Comparison of ENCODE assay signal across 8 cellular contexts in genomic region chr6:108002365-108003221, GRCh38. TPM values are rescaled to one million over a fixed set of nuclear protein-coding genes. Genes with fewer than 3 reads are reported as not detected.
DNase-seq lines count a peak whose midpoint lies in the region; ATAC-seq and TF ChIP-seq lines count a peak whose summit lies in the region.

No MANE protein-coding gene starts in this region.

- H3K79me1 ChIP-seq in trophoblast cell (ENCODE audit: low read length) = no peaks in the 10 kb centered on the region

- ATAC-seq in foreskin keratinocyte = peak; percentile 98
- no peak for ATAC-seq in HG02798 (IDR thresholded peaks at IDR 0.05; ENCODE audit: poor library complexity, unreplicated experiment)

- no peak for TF ChIP-seq CTCF in foreskin keratinocyte (conservative IDR thresholded peaks at IDR 0.05)

- no peak overlapping the region for H3K14ac ChIP-seq in trophoblast cell (ENCODE audit: low read length)

- no peak overlapping the region for H4K12ac ChIP-seq in trophoblast cell (ENCODE audit: low read depth, low read length)

- H3K23ac ChIP-seq in trophoblast cell (ENCODE audit: low read length) = no peak overlapping the region

- no peak overlapping the region for H4K8ac ChIP-seq in trophoblast cell (ENCODE audit: low read depth, low read length)

- no peak overlapping the region for H3K27ac ChIP-seq in SJCRH30
- peak overlapping the region; percentile 79 for H3K27ac ChIP-seq in foreskin keratinocyte
- peak overlapping the region; percentile 65 for H3K27ac ChIP-seq in trophoblast cell (ENCODE audit: low read depth, low read length)

- H3K9me3 ChIP-seq in SJCRH30 (replicated peaks) (no peaks in the 10 kb centered on the region), trophoblast cell (ENCODE audit: insufficient read depth, low read depth, low read length) (peaks cover 3% of the 10 kb centered on the region)

- DNase-seq in HEK293T (ENCODE audit: extremely low spot score) (peak; percentile 19), SJCRH30 (peak; percentile 73 to 82), foreskin keratinocyte (peak; percentile 63 to 85), trophoblast cell (peak; percentile 75 to 76), NCI-H510A treated with DMSO at 0.1 percent for 48 hours (lab: John Stamatoyannopoulos, UW) (no peak), NCI-H2029 (lab: John Stamatoyannopoulos, UW) (no peak)
- DNase-seq in activated effector memory CD4-positive, alpha-beta T cell treated with anti-CD3 and anti-CD28 coated beads, Interleukin-2, amount 50 U/mL, for 16 hours = no peak

- H3K9ac ChIP-seq in trophoblast cell (ENCODE audit: low read length) = no peak overlapping the region

- no peak overlapping the region for H2BK12ac ChIP-seq in trophoblast cell (ENCODE audit: low read length)

- H2BK5ac ChIP-seq in trophoblast cell (ENCODE audit: low read depth, low read length, poor library complexity) = no peak overlapping the region

- H2AK5ac ChIP-seq in trophoblast cell (ENCODE audit: low read length) = no peak overlapping the region

- H3K4me2 ChIP-seq in trophoblast cell (ENCODE audit: low read length) = no peak overlapping the region

- no peaks in the 10 kb centered on the region for H3K4me1 ChIP-seq in SJCRH30
- H3K4me1 ChIP-seq in foreskin keratinocyte = peaks cover 12% of the 10 kb centered on the region
- peaks cover 4 to 6% of the 10 kb centered on the region in 2 experiments for H3K4me1 ChIP-seq in trophoblast cell (ENCODE audit: control insufficient read depth in 1 of 2, insufficient read depth in 2 of 2, low read length in 2 of 2)

- POLR2A ChIA-PET in HEK293T (lab: Yijun Ruan, JAX) = interaction anchor here (1.1 kb wide), 1 partner anchor 11 kb away, joined by 6 read pairs; no protein-coding TSS in a partner anchor

- no peak overlapping the region for H3K18ac ChIP-seq in trophoblast cell (ENCODE audit: low read length)

- H3K4me3 ChIP-seq in SJCRH30 = peak overlapping the region; percentile 43
- no peak overlapping the region for H3K4me3 ChIP-seq in trophoblast cell (ENCODE audit: low read depth, low read length)

- no peak overlapping the region for H3K4ac ChIP-seq in trophoblast cell (ENCODE audit: low read depth, low read length)

- no peaks in the 10 kb centered on the region for H3K79me2 ChIP-seq in trophoblast cell (ENCODE audit: control insufficient read depth, insufficient read depth, low read length, poor library complexity)

- no CpG with 5 or more reads among the region's 9 CpGs for WGBS in trophoblast cell (ENCODE audit: extremely low coverage, insufficient coverage, insufficient read length)

- no peaks in the 10 kb centered on the region for H3K27me3 ChIP-seq in SJCRH30
- no peaks in the 10 kb centered on the region for H3K27me3 ChIP-seq in foreskin keratinocyte
- no peaks in the 10 kb centered on the region for H3K27me3 ChIP-seq in trophoblast cell (ENCODE audit: insufficient read depth, low read length)

- H3K36me3 ChIP-seq in SJCRH30 (no peaks in the 10 kb centered on the region), trophoblast cell (ENCODE audit: control insufficient read depth in 1 of 2, insufficient read depth in 2 of 2, low read length in 2 of 2) (no peaks in the 10 kb centered on the region)

- H2BK120ac ChIP-seq in trophoblast cell (ENCODE audit: insufficient read depth, low read length, poor library complexity) = no peak overlapping the region

- CTCF ChIA-PET in HEK293T (lab: Yijun Ruan, JAX) = interaction anchor here (1.1 kb wide), 1 partner anchor 22 kb away, joined by 4 read pairs; no protein-coding TSS in a partner anchor

- no peak overlapping the region for H2AFZ ChIP-seq in trophoblast cell (ENCODE audit: insufficient read depth, low read length, poor library complexity)

- no peak overlapping the region for H4K91ac ChIP-seq in trophoblast cell (ENCODE audit: low read depth, low read length)

TF ChIP-seq in HEK293T, 16 proteins besides CTCF, POLR2A, EP300 and RAD21:
- TF ChIP-seq ELF4 (IDR thresholded peaks at IDR 0.05) (no peak), PKNOX1 (IDR thresholded peaks at IDR 0.05) (peak; percentile 65), TARDBP (IDR thresholded peaks at IDR 0.05) (no peak)

RNA-seq across cellular contexts. Expression of gene SEC63, which starts 44.6 kb away (rescaled TPM):
- total RNA-seq in SJCRH30 (2014; rRNA removed; shearing (Covaris generic)) = 19.9 and 25.6 TPM in 2 replicates
- 34.2 and 41.9 TPM in 2 replicates for total RNA-seq in foreskin keratinocyte
- polyA plus RNA-seq in foreskin keratinocyte = 50.5 and 51.6 TPM in 2 replicates
- polyA plus RNA-seq in trophoblast cell (2013) = 101 and 113 TPM in 2 replicates

Comparison
In these comparisons a context has a peak if more than half of its experiments do, and no peak if none do; other contexts are left out.
1. DNase-seq: peak in HEK293T (single experiment), SJCRH30 (2 of 2), foreskin keratinocyte (2 of 2) and trophoblast cell (2 of 2); none in NCI-H510A treated with DMSO at 0.1 percent for 48 hours (single experiment), activated effector memory CD4-positive, alpha-beta T cell treated with anti-CD3 and anti-CD28 coated beads, Interleukin-2, amount 50 U/mL, for 16 hours (single experiment) and NCI-H2029 (single experiment).